ENCODE assay signal across 29 cellular contexts in genomic region chr9:113979713-113980086, GRCh38.
"Had no signal": no experiment of that assay in that cellular context is flagged by ENCODE, and none has a peak within 500 bp of the region (broad histone marks: within the 10 kb centered on the region; RNA-seq: fewer than 3 reads in every experiment).

No MANE protein-coding gene starts in this region.

- H3K27ac ChIP-seq: heart right ventricle, lower lobe of right lung, neural progenitor cell, parathyroid adenoma, right lobe of liver, stomach, thyroid gland, vagina had no signal

- H3K4me2 ChIP-seq: neural progenitor cell, smooth muscle cell had no signal

- H3K36me3 ChIP-seq: heart right ventricle, lower lobe of right lung, neural progenitor cell, right lobe of liver, thyroid gland, vagina had no signal

- H3K4me1 ChIP-seq: heart right ventricle, lower lobe of right lung, neural progenitor cell, parathyroid adenoma, right lobe of liver, vagina had no signal

- H3K9me3 ChIP-seq: heart right ventricle, lower lobe of right lung, mucosa of descending colon, right lobe of liver, stomach, thyroid gland, vagina had no signal

- DNase-seq: cortex of kidney; foreskin melanocyte; glutamatergic neuron; heart right ventricle; hippocampal formation; immature natural killer cell; islet precursor cell; left colon; left ventricle myocardium superior; lower lobe of right lung; mucosa of descending colon; naive thymus-derived CD4-positive, alpha-beta T cell; right lobe of liver; stimulated activated CD4-positive, alpha-beta T cell treated with anti-CD3 and anti-CD28 coated beads, Interleukin-12 subunit alpha, Interleukin-12 subunit beta, amount 100 ng/mL, for 4 hours; stimulated activated CD4-positive, alpha-beta T cell treated with anti-CD3 and anti-CD28 coated beads, Interleukin-1b, Interleukin-23, amount 100 ng/mL, for 48 hours; stimulated activated CD4-positive, alpha-beta T cell treated with anti-CD3 and anti-CD28 coated beads, Interleukin-4, amount 100 ng/mL, for 1 hour; stimulated activated CD8-positive, alpha-beta memory T cell treated with anti-CD3 and anti-CD28 coated beads, Interleukin-4, amount 100 ng/mL, for 48 hours; stimulated activated naive CD4-positive, alpha-beta T cell treated with Interleukin-2 at 50 U/mL for 16 hours; stomach; thyroid gland; trophoblast cell had no signal

- H3K4me3 Mint-ChIP-seq: immature natural killer cell; memory B cell; mesothelial cell of epicardium; naive thymus-derived CD4-positive, alpha-beta T cell; nephron; neural progenitor cell had no signal

- H3K4me1 Mint-ChIP-seq: immature natural killer cell; memory B cell; mesothelial cell of epicardium; naive thymus-derived CD4-positive, alpha-beta T cell; neural progenitor cell had no signal

- H3K27me3 Mint-ChIP-seq: progenitor cell of endocrine pancreas had no signal

- H3K4me3 ChIP-seq: heart right ventricle, lower lobe of right lung, mucosa of descending colon, neural progenitor cell, right lobe of liver, smooth muscle cell, stomach, thyroid gland, vagina had no signal

- ATAC-seq: heart right ventricle; left colon; left ventricle myocardium superior; lower lobe of right lung; mucosa of descending colon; naive thymus-derived CD4-positive, alpha-beta T cell had no signal

- H3K79me2 ChIP-seq: parathyroid adenoma had no signal

- H3K9ac ChIP-seq: neural progenitor cell, parathyroid adenoma had no signal

- H3K9me3 Mint-ChIP-seq: immature natural killer cell; memory B cell; mesothelial cell of epicardium; naive thymus-derived CD4-positive, alpha-beta T cell; nephron; neural progenitor cell had no signal

- H2AFZ ChIP-seq: neural progenitor cell, parathyroid adenoma had no signal

- H3K36me3 Mint-ChIP-seq: immature natural killer cell; memory B cell; mesothelial cell of epicardium; naive thymus-derived CD4-positive, alpha-beta T cell had no signal

- H3K27ac Mint-ChIP-seq: immature natural killer cell; memory B cell; mesothelial cell of epicardium; naive thymus-derived CD4-positive, alpha-beta T cell; nephron; neural progenitor cell; progenitor cell of endocrine pancreas had no signal

- H3K27me3 ChIP-seq: heart right ventricle, neural progenitor cell, right lobe of liver, stomach, thyroid gland, vagina had no signal
